ENCODE assay signal across 1 cellular context in the genomic region with DNA sequence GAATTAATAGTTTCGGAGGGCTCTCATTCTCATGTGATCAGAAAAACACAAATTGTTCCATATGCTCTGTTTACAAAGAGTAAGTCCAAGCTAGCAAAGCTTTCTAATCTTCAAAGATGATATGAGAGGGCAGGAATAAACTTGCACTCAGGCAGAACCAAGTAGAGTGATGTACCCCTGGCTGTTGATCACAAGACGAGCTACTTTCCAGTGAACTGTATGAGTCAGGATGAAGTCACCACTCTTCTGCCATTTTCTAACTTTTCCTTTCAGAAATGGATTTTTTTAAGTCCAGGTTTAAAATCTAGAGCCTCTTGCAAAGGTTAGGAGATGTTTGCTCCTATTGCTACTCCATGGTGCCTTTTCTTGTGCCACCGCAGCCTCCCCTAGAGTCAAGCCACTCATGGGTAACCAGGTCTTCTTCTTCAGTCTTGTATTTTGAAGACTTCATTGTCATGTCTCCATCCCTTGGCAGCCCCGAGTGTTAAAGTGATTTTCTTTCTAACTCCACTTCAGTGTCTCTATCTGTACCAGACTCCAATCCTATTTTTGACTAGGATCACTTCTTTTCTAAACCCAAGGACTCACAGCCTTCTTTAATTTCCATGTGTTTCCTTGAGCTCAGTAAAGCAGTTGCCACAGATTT.
TF ChIP-seq lines count a peak whose summit lies in the region.

No MANE protein-coding gene starts in this region.

TF ChIP-seq in GM23338, 12 proteins besides CTCF, POLR2A, EP300 and RAD21 (continued from another document):
- TF ChIP-seq, protein P1, sequence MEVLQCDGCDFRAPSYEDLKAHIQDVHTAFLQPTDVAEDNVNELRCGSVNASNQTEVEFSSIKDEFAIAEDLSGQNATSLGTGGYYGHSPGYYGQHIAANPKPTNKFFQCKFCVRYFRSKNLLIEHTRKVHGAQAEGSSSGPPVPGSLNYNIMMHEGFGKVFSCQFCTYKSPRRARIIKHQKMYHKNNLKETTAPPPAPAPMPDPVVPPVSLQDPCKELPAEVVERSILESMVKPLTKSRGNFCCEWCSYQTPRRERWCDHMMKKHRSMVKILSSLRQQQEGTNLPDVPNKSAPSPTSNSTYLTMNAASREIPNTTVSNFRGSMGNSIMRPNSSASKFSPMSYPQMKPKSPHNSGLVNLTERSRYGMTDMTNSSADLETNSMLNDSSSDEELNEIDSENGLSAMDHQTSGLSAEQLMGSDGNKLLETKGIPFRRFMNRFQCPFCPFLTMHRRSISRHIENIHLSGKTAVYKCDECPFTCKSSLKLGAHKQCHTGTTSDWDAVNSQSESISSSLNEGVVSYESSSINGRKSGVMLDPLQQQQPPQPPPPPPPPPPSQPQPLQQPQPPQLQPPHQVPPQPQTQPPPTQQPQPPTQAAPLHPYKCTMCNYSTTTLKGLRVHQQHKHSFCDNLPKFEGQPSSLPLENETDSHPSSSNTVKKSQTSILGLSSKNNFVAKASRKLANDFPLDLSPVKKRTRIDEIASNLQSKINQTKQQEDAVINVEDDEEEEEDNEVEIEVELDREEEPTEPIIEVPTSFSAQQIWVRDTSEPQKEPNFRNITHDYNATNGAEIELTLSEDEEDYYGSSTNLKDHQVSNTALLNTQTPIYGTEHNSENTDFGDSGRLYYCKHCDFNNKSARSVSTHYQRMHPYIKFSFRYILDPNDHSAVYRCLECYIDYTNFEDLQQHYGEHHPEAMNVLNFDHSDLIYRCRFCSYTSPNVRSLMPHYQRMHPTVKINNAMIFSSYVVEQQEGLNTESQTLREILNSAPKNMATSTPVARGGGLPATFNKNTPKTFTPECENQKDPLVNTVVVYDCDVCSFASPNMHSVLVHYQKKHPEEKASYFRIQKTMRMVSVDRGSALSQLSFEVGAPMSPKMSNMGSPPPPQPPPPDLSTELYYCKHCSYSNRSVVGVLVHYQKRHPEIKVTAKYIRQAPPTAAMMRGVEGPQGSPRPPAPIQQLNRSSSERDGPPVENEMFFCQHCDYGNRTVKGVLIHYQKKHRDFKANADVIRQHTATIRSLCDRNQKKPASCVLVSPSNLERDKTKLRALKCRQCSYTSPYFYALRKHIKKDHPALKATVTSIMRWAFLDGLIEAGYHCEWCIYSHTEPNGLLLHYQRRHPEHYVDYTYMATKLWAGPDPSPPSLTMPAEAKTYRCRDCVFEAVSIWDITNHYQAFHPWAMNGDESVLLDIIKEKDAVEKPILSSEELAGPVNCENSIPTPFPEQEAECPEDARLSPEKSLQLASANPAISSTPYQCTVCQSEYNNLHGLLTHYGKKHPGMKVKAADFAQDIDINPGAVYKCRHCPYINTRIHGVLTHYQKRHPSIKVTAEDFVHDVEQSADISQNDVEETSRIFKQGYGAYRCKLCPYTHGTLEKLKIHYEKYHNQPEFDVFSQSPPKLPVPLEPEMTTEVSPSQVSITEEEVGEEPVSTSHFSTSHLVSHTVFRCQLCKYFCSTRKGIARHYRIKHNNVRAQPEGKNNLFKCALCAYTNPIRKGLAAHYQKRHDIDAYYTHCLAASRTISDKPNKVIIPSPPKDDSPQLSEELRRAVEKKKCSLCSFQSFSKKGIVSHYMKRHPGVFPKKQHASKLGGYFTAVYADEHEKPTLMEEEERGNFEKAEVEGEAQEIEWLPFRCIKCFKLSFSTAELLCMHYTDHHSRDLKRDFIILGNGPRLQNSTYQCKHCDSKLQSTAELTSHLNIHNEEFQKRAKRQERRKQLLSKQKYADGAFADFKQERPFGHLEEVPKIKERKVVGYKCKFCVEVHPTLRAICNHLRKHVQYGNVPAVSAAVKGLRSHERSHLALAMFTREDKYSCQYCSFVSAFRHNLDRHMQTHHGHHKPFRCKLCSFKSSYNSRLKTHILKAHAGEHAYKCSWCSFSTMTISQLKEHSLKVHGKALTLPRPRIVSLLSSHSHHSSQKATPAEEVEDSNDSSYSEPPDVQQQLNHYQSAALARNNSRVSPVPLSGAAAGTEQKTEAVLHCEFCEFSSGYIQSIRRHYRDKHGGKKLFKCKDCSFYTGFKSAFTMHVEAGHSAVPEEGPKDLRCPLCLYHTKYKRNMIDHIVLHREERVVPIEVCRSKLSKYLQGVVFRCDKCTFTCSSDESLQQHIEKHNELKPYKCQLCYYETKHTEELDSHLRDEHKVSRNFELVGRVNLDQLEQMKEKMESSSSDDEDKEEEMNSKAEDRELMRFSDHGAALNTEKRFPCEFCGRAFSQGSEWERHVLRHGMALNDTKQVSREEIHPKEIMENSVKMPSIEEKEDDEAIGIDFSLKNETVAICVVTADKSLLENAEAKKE (CRISPR knock-in tag; IDR thresholded peaks at IDR 0.05), result no peak
- TF ChIP-seq ZNF114 (CRISPR knock-in tag; IDR thresholded peaks at IDR 0.05), result no peak
- no peak for TF ChIP-seq ZNF331 (CRISPR knock-in tag; IDR thresholded peaks at IDR 0.05; ENCODE audit: low read depth)
